Comparison of ENCODE assay signal across 15 cellular contexts in genomic region chr10:131882151-131882550, GRCh38. TPM values are rescaled to one million over a fixed set of nuclear protein-coding genes. Genes with fewer than 3 reads are reported as not detected.
A peak's percentile ranks its signal among the peaks of the same experiment; 100 is the strongest.
DNase-seq lines count a peak whose midpoint lies in the region; FAIRE-seq and TF ChIP-seq lines count a peak whose summit lies in the region.
"Had no signal": no experiment of that assay in that cellular context is flagged by ENCODE, and none has a peak within 500 bp of the region (broad histone marks: within the 10 kb centered on the region; RNA-seq: fewer than 3 reads in every experiment).

No MANE protein-coding gene starts in this region.

- TF ChIP-seq POLR2A in sigmoid colon (IDR thresholded peaks at IDR 0.05), result no peak

- no peak for TF ChIP-seq CTCF in kidney (IDR thresholded peaks at IDR 0.05; ENCODE audit: borderline replicate concordance, extremely low read depth, insufficient read depth)
- no peak for TF ChIP-seq CTCF in sigmoid colon (IDR thresholded peaks at IDR 0.05)
- no peak for TF ChIP-seq CTCF in hepatocyte (IDR thresholded peaks at IDR 0.05; ENCODE audit: poor library complexity)

- 90 to 93% methylated on average over 8 of the region's 8 CpGs for whole genome bisulfite sequencing in sigmoid colon, 2 donors
- 88% methylated on average over 7 of the region's 8 CpGs for WGBS in hepatocyte (ENCODE audit: low lambda C conversion rate, missing lambda C conversion rate)

- H3K9me2 ChIP-seq in hepatocyte (replicated peaks; ENCODE audit: insufficient read depth), result no peaks in the 10 kb centered on the region

- H3K36me3 ChIP-seq in kidney (ENCODE audit: control insufficient read depth in 1 of 2, insufficient read depth in 2 of 2, low read length in 2 of 2) (no peaks in the 10 kb centered on the region), sigmoid colon (no peaks in the 10 kb centered on the region), hepatocyte (replicated peaks; ENCODE audit: insufficient read depth, low read depth) (no peaks in the 10 kb centered on the region)
- H3K36me3 ChIP-seq: BLaER1 treated with 17β-estradiol and CSF1 and Interleukin-3, amounts not matched to agents 10 nM and 100 nM had no signal

- intact Hi-C loops in kidney (cut with DNase I), result no loop called here
- intact Hi-C loops in sigmoid colon (cut with DNase I), result no loop called here

- DNase-seq in activated effector memory CD4-positive, alpha-beta T cell treated with anti-CD3 and anti-CD28 coated beads, Interleukin-2, amount 50 U/mL, for 16 hours, result peak; percentile 54
- DNase-seq in activated effector memory CD4-positive, alpha-beta T cell treated with Interleukin-2 at 50 U/mL for 16 hours, result no peak
- DNase-seq in kidney, result peak; percentile 52
- peak; percentile 41 for DNase-seq in sigmoid colon
- DNase-seq in activated naive CD4-positive, alpha-beta T cell treated with anti-CD3 and anti-CD28 coated beads, Interleukin-2, amount 50 U/mL, for 16 hours, result no peak
- DNase-seq in activated CD4-positive, alpha-beta T cell treated with anti-CD3 and anti-CD28 coated beads for 48 hours, result no peak
- no peak for DNase-seq in hepatocyte (ENCODE audit: low spot score)
- DNase-seq: ACHN; CD4-positive, alpha-beta T cell; DMS79; GOT3; HCEC 1CT; HFFc6 had no signal

- FAIRE-seq in kidney (lab: Jason Lieb, UNC), result no peak
- FAIRE-seq: GM12878 had no signal

- H3K27ac ChIP-seq in kidney (ENCODE audit: low read depth in 2 of 2, low read length in 2 of 2) (no peak overlapping the region), sigmoid colon (no peak overlapping the region), hepatocyte (no peak overlapping the region)
- H3K27ac ChIP-seq: BLaER1 treated with 17β-estradiol and CSF1 and Interleukin-3, amounts not matched to agents 10 nM and 100 nM had no signal

- H3K9ac ChIP-seq in kidney (ENCODE audit: low read length in 2 of 2), result no peak overlapping the region
- H3K9ac ChIP-seq: BLaER1 treated with 17β-estradiol and CSF1 and Interleukin-3, amounts not matched to agents 10 nM and 100 nM had no signal

- H2AFZ ChIP-seq in hepatocyte, result no peak overlapping the region

- no peaks in the 10 kb centered on the region for H3K4me1 ChIP-seq in kidney (ENCODE audit: control insufficient read depth in 1 of 2, insufficient read depth in 1 of 2, low read depth in 1 of 2, low read length in 2 of 2)
- H3K4me1 ChIP-seq in sigmoid colon, result peaks cover 0 to 7% (median 6%) of the 10 kb centered on the region in 4 donors
- H3K4me1 ChIP-seq in hepatocyte (ENCODE audit: insufficient read depth), result peaks cover 5% of the 10 kb centered on the region

- H3K4me3 ChIP-seq in kidney (ENCODE audit: low read length in 2 of 2) (no peak overlapping the region), sigmoid colon (no peak overlapping the region), hepatocyte (no peak overlapping the region)
- H3K4me3 ChIP-seq: BLaER1 treated with 17β-estradiol and CSF1 and Interleukin-3, amounts not matched to agents 10 nM and 100 nM; GM12878 had no signal

- H3K4me2 ChIP-seq in hepatocyte, result no peak overlapping the region
- H3K4me2 ChIP-seq: BLaER1 treated with 17β-estradiol and CSF1 and Interleukin-3, amounts not matched to agents 10 nM and 100 nM had no signal

- H3K27me3 ChIP-seq in sigmoid colon (peaks cover 0 to 8% (median 3%) of the 10 kb centered on the region in 3 donors), hepatocyte (no peaks in the 10 kb centered on the region)

- no peak for TF ChIP-seq EP300 in sigmoid colon (IDR thresholded peaks at IDR 0.05)

- no peaks in the 10 kb centered on the region for H4K20me1 ChIP-seq in hepatocyte (ENCODE audit: insufficient read depth, poor library complexity, severe bottlenecking)
- H4K20me1 ChIP-seq: BLaER1 treated with 17β-estradiol and CSF1 and Interleukin-3, amounts not matched to agents 10 nM and 100 nM had no signal

- H3K9me3 ChIP-seq in kidney (ENCODE audit: control insufficient read depth in 1 of 2, low read length in 2 of 2) (no peaks in the 10 kb centered on the region), sigmoid colon (no peaks in the 10 kb centered on the region), hepatocyte (ENCODE audit: low read depth) (no peaks in the 10 kb centered on the region)

- no peaks in the 10 kb centered on the region for H3K79me2 ChIP-seq in hepatocyte

RNA-seq across cellular contexts. Expression of gene PPP2R2D, which starts 18.7 kb away (rescaled TPM):
- total RNA-seq in kidney, result 28.3 TPM
- polyA plus RNA-seq in kidney (ENCODE audit: insufficient read depth, low read depth, low replicate concordance), result 34.8 TPM
- 10 to 100 TPM; 22.7 to 44.0 (median 34.6) TPM for total RNA-seq in sigmoid colon
- polyA plus RNA-seq in sigmoid colon, result 10 to 100 TPM; 18.4 to 23.8 (median 22.8) TPM
- total RNA-seq in hepatocyte, result 32.1 and 38.0 TPM in 2 replicates
- 25.9 and 27.8 TPM in 2 replicates for polyA plus RNA-seq in hepatocyte

Comparison
In these comparisons a context has a peak if more than half of its experiments do, and no peak if none do; other contexts are left out.
1. DNase-seq: peak in activated effector memory CD4-positive, alpha-beta T cell treated with anti-CD3 and anti-CD28 coated beads, Interleukin-2, amount 50 U/mL, for 16 hours (single experiment), kidney (single experiment) and sigmoid colon (single experiment); none in activated effector memory CD4-positive, alpha-beta T cell treated with Interleukin-2 at 50 U/mL for 16 hours (single experiment), activated naive CD4-positive, alpha-beta T cell treated with anti-CD3 and anti-CD28 coated beads, Interleukin-2, amount 50 U/mL, for 16 hours (single experiment), activated CD4-positive, alpha-beta T cell treated with anti-CD3 and anti-CD28 coated beads for 48 hours (single experiment) and hepatocyte (single experiment).